ENCODE assay signal across 11 cellular contexts in the genomic region with DNA sequence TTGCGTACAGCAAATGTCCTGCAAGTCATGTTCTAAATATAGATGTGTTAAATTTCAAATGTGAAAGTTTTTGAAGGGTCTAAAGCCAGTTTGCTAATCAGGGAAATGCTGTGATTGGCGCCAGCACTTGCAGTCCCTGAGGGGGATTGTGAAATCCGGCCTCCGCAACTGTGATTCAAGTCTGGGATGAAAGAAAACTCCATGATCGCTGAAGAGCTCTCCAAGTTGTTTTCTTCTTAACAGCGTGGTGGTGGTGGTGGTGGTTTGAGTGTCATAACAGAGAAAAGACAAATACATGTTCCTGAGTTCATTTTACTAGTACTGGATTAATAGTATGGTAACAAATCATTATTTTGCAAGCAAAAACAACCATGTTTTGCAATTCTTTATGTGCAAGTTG. TPM values are rescaled to one million over a fixed set of nuclear protein-coding genes. Genes with fewer than 3 reads are reported as not detected.
A peak's percentile ranks its signal among the peaks of the same experiment; 100 is the strongest.
DNase-seq lines count a peak whose midpoint lies in the region; ATAC-seq and TF ChIP-seq lines count a peak whose summit lies in the region.
"Had no signal": no experiment of that assay in that cellular context is flagged by ENCODE, and none has a peak within 500 bp of the region (broad histone marks: within the 10 kb centered on the region; RNA-seq: fewer than 3 reads in every experiment).

No MANE protein-coding gene starts in this region.

- 18 to 26% methylated on average over 5 to 6 of the region's 6 CpGs for WGBS in esophagus squamous epithelium, 2 donors

- no peaks in the 10 kb centered on the region for H3K27me3 ChIP-seq in esophagus squamous epithelium

- in situ Hi-C loops in ACHN (cut with HindIII; ENCODE audit: low pct_ligation_motif_present, low pct_unique_long_range_greater_than_20kb, low sequenced_read_pairs) = loop anchor here (25.0 kb wide), 1 partner anchor 104 kb away; no protein-coding TSS in a partner anchor

- intact Hi-C loops in esophagus squamous epithelium (cut with DNase I) = no loop called here

- peak overlapping the region in 3 of 4 donors; percentile 9 to 61 (median 19) for H3K27ac ChIP-seq in esophagus squamous epithelium

- H3K4me3 ChIP-seq in esophagus squamous epithelium = no peak overlapping the region

- peaks cover 6 to 42% (median 23%) of the 10 kb centered on the region in 3 donors for H3K4me1 ChIP-seq in esophagus squamous epithelium

- DNase-seq in ACHN (peak; percentile 47), NOMO-1 treated with DMSO at 0.1 percent for 48 hours (lab: John Stamatoyannopoulos, UW; ENCODE audit: unreplicated experiment) (peak; percentile 57), esophagus squamous epithelium (lab: John Stamatoyannopoulos, UW) (no peak), mucosa of gallbladder (ENCODE audit: low spot score) (peak; percentile 34), LoVo (ENCODE audit: low spot score) (no peak)
- no peak for DNase-seq in stimulated activated naive CD4-positive, alpha-beta T cell (lab: John Stamatoyannopoulos, UW)
- no peak for DNase-seq in activated effector memory CD4-positive, alpha-beta T cell treated with anti-CD3 and anti-CD28 coated beads, Interleukin-2, amount 50 U/mL, for 16 hours
- DNase-seq: activated naive CD4-positive, alpha-beta T cell treated with Interleukin-2 at 50 U/mL for 16 hours; NCI-H187 had no signal

- H3K9me3 ChIP-seq in esophagus squamous epithelium = no peaks in the 10 kb centered on the region

- H3K36me3 ChIP-seq in esophagus squamous epithelium = no peaks in the 10 kb centered on the region

- no peak for TF ChIP-seq POLR2A in esophagus squamous epithelium (IDR thresholded peaks at IDR 0.05)

- TF ChIP-seq CTCF in esophagus squamous epithelium (IDR thresholded peaks at IDR 0.05) = no peak

- no peak for ATAC-seq in GM18517 (IDR thresholded peaks at IDR 0.05; ENCODE audit: unreplicated experiment)

RNA-seq across cellular contexts. Expression of a gene that starts 51.8 kb away (rescaled TPM):
- total RNA-seq in esophagus squamous epithelium (10 to 100 TPM in 2 of 4 donors, 1 to 10 TPM in 2; 1.6 to 22.5 (median 6.6) TPM), mucosa of gallbladder (62.0 TPM)
- total RNA-seq: B cell had no signal

Comparison
In these comparisons a context has a peak if more than half of its experiments do, and no peak if none do; other contexts are left out.
1. DNase-seq: peak in ACHN (single experiment), NOMO-1 treated with DMSO at 0.1 percent for 48 hours (single experiment) and mucosa of gallbladder (single experiment); none in esophagus squamous epithelium (single experiment), stimulated activated naive CD4-positive, alpha-beta T cell (0 of 6), LoVo (single experiment) and activated effector memory CD4-positive, alpha-beta T cell treated with anti-CD3 and anti-CD28 coated beads, Interleukin-2, amount 50 U/mL, for 16 hours (single experiment).